Comparison of ENCODE assay signal across 1 cellular context in genomic region chr1:27388337-27389005, GRCh38.
TF ChIP-seq lines count a peak whose summit lies in the region.

No MANE protein-coding gene starts in this region.

TF ChIP-seq in HEK293T, 16 proteins besides CTCF, POLR2A, EP300 and RAD21 (continued from another document):
- no peak for TF ChIP-seq PKNOX1 (IDR thresholded peaks at IDR 0.05)
TF ChIP-seq in HEK293T: peak in this region for 0.
